Comparison of ENCODE assay signal across 28 cellular contexts in the genomic region with DNA sequence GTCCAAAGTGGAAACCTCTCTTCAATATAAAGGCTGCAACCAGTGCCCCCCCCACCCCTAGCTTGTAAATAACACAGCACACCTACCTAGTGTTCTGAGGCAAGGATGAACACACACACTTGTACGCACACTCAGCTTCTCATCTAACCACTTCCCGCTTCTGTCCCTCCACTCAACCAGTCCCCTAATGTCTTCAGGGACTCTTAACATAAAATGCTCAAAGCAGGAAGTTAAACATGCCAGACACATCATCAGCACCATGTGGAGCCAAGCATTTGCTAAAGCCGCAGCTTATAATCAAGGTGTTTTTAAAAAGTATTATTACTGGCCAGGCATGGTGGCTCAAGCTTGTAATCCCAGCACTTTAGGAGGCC. TPM values are rescaled to one million over a fixed set of nuclear protein-coding genes. Genes with fewer than 3 reads are reported as not detected.
"Had no signal": no experiment of that assay in that cellular context is flagged by ENCODE, and none has a peak within 500 bp of the region (broad histone marks: within the 10 kb centered on the region; RNA-seq: fewer than 3 reads in every experiment).

No MANE protein-coding gene starts in this region.

- H3K27me3 ChIP-seq: body of pancreas, hepatocyte, sigmoid colon, testis had no signal

- H3K36me3 ChIP-seq: cardiac muscle cell, sigmoid colon had no signal

- ATAC-seq: activated CD4-positive, CD25-positive, alpha-beta regulatory T cell treated with anti-CD3 and anti-CD28 coated beads, Interleukin-2, amount 50 U/mL, for 24 hours; body of pancreas; left lobe of liver; natural killer cell treated with Interleukin-12 subunit alpha and Interleukin-12 subunit beta and Interleukin-15 and Interleukin-18, amount 100 ng/mL, for 72 hours had no signal

- DNase-seq: activated CD4-positive, alpha-beta memory T cell treated with anti-CD3 and anti-CD28 coated beads, Interleukin-2, amount 10 ng/mL, durations not matched to agents 7 days and 5 days; activated CD4-positive, alpha-beta T cell treated with anti-CD3 and anti-CD28 coated beads, Interleukin-2, amount 10 ng/mL, durations not matched to agents 24 days and 14 days; activated gamma-delta T cell; activated T-cell treated with anti-CD3 and anti-CD28 coated beads for 4 hours; anterior cingulate cortex; body of pancreas; cortex of kidney; glutamatergic neuron; immature natural killer cell; retina; sigmoid colon; stimulated activated CD4-positive, alpha-beta T cell treated with anti-CD3 and anti-CD28 coated beads, Interleukin-15, amount 100 ng/mL, for 24 hours; stimulated activated CD8-positive, alpha-beta memory T cell treated with anti-CD3 and anti-CD28 coated beads, Interleukin-4, amount 100 ng/mL, for 48 hours; stimulated activated naive CD4-positive, alpha-beta T cell; testis; trophoblast cell had no signal

- H3K9me3 ChIP-seq: testis had no signal

- H3K27ac ChIP-seq: body of pancreas, cardiac muscle cell, epithelial cell of prostate, hepatocyte, testis, VCaP had no signal

- H3K4me3 ChIP-seq: body of pancreas, cardiac muscle cell, hepatocyte, sigmoid colon, smooth muscle cell, testis had no signal

- H3K4me1 ChIP-seq: body of pancreas, sigmoid colon had no signal

RNA-seq across cellular contexts. Expression of gene FOXQ1, which starts 35.3 kb away (rescaled TPM):
- total RNA-seq: activated CD4-positive, alpha-beta memory T cell treated with anti-CD3 and anti-CD28 coated beads, Interleukin-2, amount 10 ng/mL, durations not matched to agents 7 days and 5 days; activated CD4-positive, alpha-beta T cell treated with anti-CD3 and anti-CD28 coated beads, Interleukin-2, amount 10 ng/mL, durations not matched to agents 24 days and 14 days; activated T-helper 1 cell treated with anti-CD3 and anti-CD28 coated beads, Interleukin-12 subunit alpha, Interleukin-12 subunit beta, Interleukin-2, Interleukin-4 antibody, amounts not matched to agents 30 ng/mL and 10 ng/mL and 1 ng/mL, durations not matched to agents 14 hours and 24 hours and 36 hours; cardiac muscle cell; natural killer cell treated with Interleukin-12 subunit alpha and Interleukin-12 subunit beta and Interleukin-15 and Interleukin-18, amount 100 ng/mL, for 72 hours; osteocyte; T-helper 2 cell treated with Interferon-gamma antibody and Interleukin-4, amounts not matched to agents 100 ng/mL and 5 ng/mL, for 36 hours had no signal
- polyA plus RNA-seq: cardiac muscle cell, immature natural killer cell had no signal

RNA-seq across cellular contexts. Expression of gene FOXF2, which starts 42.2 kb away (rescaled TPM):
- total RNA-seq: activated CD4-positive, alpha-beta memory T cell treated with anti-CD3 and anti-CD28 coated beads, Interleukin-2, amount 10 ng/mL, durations not matched to agents 7 days and 5 days; activated CD4-positive, alpha-beta T cell treated with anti-CD3 and anti-CD28 coated beads, Interleukin-2, amount 10 ng/mL, durations not matched to agents 24 days and 14 days; activated T-helper 1 cell treated with anti-CD3 and anti-CD28 coated beads, Interleukin-12 subunit alpha, Interleukin-12 subunit beta, Interleukin-2, Interleukin-4 antibody, amounts not matched to agents 30 ng/mL and 10 ng/mL and 1 ng/mL, durations not matched to agents 14 hours and 24 hours and 36 hours; left lobe of liver; natural killer cell treated with Interleukin-12 subunit alpha and Interleukin-12 subunit beta and Interleukin-15 and Interleukin-18, amount 100 ng/mL, for 72 hours; progenitor cell of endocrine pancreas; T-helper 2 cell treated with Interferon-gamma antibody and Interleukin-4, amounts not matched to agents 100 ng/mL and 5 ng/mL, for 36 hours had no signal
- polyA plus RNA-seq: immature natural killer cell had no signal
